ENCODE assay signal across 14 cellular contexts in genomic region chr3:139772539-139773500, GRCh38.
DNase-seq lines count a peak whose midpoint lies in the region; ATAC-seq and TF ChIP-seq lines count a peak whose summit lies in the region.
"Had no signal": no experiment of that assay in that cellular context is flagged by ENCODE, and none has a peak within 500 bp of the region (broad histone marks: within the 10 kb centered on the region; RNA-seq: fewer than 3 reads in every experiment).

No MANE protein-coding gene starts in this region.

- no peaks in the 10 kb centered on the region for H3K36me3 Mint-ChIP-seq in chondrocyte (ENCODE audit: low read depth)
- H3K36me3 Mint-ChIP-seq: CD4-positive, alpha-beta memory T cell had no signal

- in situ Hi-C loops in Caki2 (cut with HindIII; ENCODE audit: low pct_unique_long_range_greater_than_20kb, low sequenced_read_pairs): no loop called here

- no peak overlapping the region for H3K4me3 ChIP-seq in MG63

- no peak overlapping the region for H3K4me3 Mint-ChIP-seq in chondrocyte (ENCODE audit: unreplicated experiment)
- H3K4me3 Mint-ChIP-seq: CD4-positive, alpha-beta memory T cell; stimulated activated naive CD8-positive, alpha-beta T cell treated with anti-CD3 and anti-CD28 coated beads, Interleukin-15, amount 100 ng/mL, for 72 hours had no signal

- DNase-seq in Caki2 (ENCODE audit: low read depth): peak; percentile 99
- peak; percentile 79 for DNase-seq in MG63
- DNase-seq in chondrocyte (ENCODE audit: low spot score): no peak
- DNase-seq in myocyte (ENCODE audit: low read depth): peak; percentile 90
- no peak for DNase-seq in NCI-H1105 (lab: John Stamatoyannopoulos, UW)
- no peak for DNase-seq in NCI-H2107 (lab: John Stamatoyannopoulos, UW)
- DNase-seq: CD4-positive, alpha-beta memory T cell; kidney; NCI-H1417; stimulated activated CD4-positive, alpha-beta T cell treated with anti-CD3 and anti-CD28 coated beads, Interleukin-4, amount 100 ng/mL, for 1 hour; stimulated activated naive CD8-positive, alpha-beta T cell treated with anti-CD3 and anti-CD28 coated beads, Interleukin-15, amount 100 ng/mL, for 72 hours had no signal

- no peak for ATAC-seq in GM19023 (IDR thresholded peaks at IDR 0.05; ENCODE audit: unreplicated experiment)
- ATAC-seq in HG02678 (IDR thresholded peaks at IDR 0.05; ENCODE audit: unreplicated experiment): no peak
- ATAC-seq: stimulated activated naive CD8-positive, alpha-beta T cell treated with anti-CD3 and anti-CD28 coated beads, Interleukin-15, amount 100 ng/mL, for 72 hours had no signal

- H3K27me3 Mint-ChIP-seq in chondrocyte (ENCODE audit: low read depth): no peaks in the 10 kb centered on the region
- H3K27me3 Mint-ChIP-seq: CD4-positive, alpha-beta memory T cell; stimulated activated naive CD8-positive, alpha-beta T cell treated with anti-CD3 and anti-CD28 coated beads, Interleukin-15, amount 100 ng/mL, for 72 hours had no signal

- peaks cover 65% of the 10 kb centered on the region for H3K4me1 Mint-ChIP-seq in chondrocyte (ENCODE audit: low read depth)
- H3K4me1 Mint-ChIP-seq: CD4-positive, alpha-beta memory T cell; stimulated activated naive CD8-positive, alpha-beta T cell treated with anti-CD3 and anti-CD28 coated beads, Interleukin-15, amount 100 ng/mL, for 72 hours had no signal

- peak; percentile 60 for TF ChIP-seq CTCF in chondrocyte (IDR thresholded peaks at IDR 0.05)

- no peaks in the 10 kb centered on the region for H3K36me3 ChIP-seq in MG63
- H3K36me3 ChIP-seq: neutrophil had no signal

- H3K9me3 ChIP-seq in MG63: no peaks in the 10 kb centered on the region
- H3K9me3 ChIP-seq: neutrophil had no signal

- no peaks in the 10 kb centered on the region for H3K9me3 Mint-ChIP-seq in chondrocyte (ENCODE audit: low read depth)
- H3K9me3 Mint-ChIP-seq: stimulated activated naive CD8-positive, alpha-beta T cell treated with anti-CD3 and anti-CD28 coated beads, Interleukin-15, amount 100 ng/mL, for 72 hours had no signal

- no peaks in the 10 kb centered on the region for H3K27me3 ChIP-seq in MG63
- H3K27me3 ChIP-seq: neutrophil had no signal

- H3K27ac Mint-ChIP-seq in chondrocyte (ENCODE audit: unreplicated experiment): peak overlapping the region; percentile 86
- H3K27ac Mint-ChIP-seq: CD4-positive, alpha-beta memory T cell; stimulated activated naive CD8-positive, alpha-beta T cell treated with anti-CD3 and anti-CD28 coated beads, Interleukin-15, amount 100 ng/mL, for 72 hours had no signal

Comparison
In these comparisons a context has a peak if more than half of its experiments do, and no peak if none do; other contexts are left out.
1. DNase-seq: peak in Caki2 (single experiment), MG63 (single experiment) and myocyte (single experiment); none in chondrocyte (single experiment), NCI-H1105 (single experiment) and NCI-H2107 (single experiment).